ENCODE assay signal across 10 cellular contexts in the genomic region with DNA sequence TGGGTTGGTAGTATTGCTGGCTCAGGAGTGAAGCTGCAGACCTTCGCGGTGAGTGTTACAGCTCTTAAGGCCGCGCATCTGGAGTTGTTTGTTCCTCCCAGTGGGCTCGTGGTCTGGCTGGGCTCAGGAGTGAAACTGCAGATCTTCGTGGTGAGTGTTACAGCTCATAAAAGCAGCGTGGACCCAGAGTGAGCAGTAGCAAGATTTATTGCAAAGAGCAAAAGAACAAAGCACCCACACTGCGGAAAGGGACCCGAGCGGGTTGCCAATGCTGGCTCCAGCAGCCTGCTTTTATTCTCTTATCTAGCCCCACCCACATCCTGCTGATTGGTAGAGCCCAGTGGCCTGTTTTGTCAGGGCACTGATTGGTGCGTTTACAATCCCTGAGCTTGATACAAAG. TPM values are rescaled to one million over a fixed set of nuclear protein-coding genes. Genes with fewer than 3 reads are reported as not detected.
DNase-seq lines count a peak whose midpoint lies in the region; ATAC-seq and TF ChIP-seq lines count a peak whose summit lies in the region.
"Not testable (repeated sequence)": the region's sequence is repeated elsewhere in the genome, so short reads cannot be mapped to it uniquely, and the experiment has no call there.
"Had no signal": no experiment of that assay in that cellular context is flagged by ENCODE, and none has a peak within 500 bp of the region (broad histone marks: within the 10 kb centered on the region; RNA-seq: fewer than 3 reads in every experiment).

No MANE protein-coding gene starts in this region.

- not testable (repeated sequence) for H3K9me3 Mint-ChIP-seq in CD4-positive, alpha-beta memory T cell; T-helper 2 cell treated with Interferon-gamma antibody and Interleukin-4, amounts not matched to agents 5 μg/mL and 100 μg/mL, for 36 hours; activated naive CD8-positive, alpha-beta T cell (ENCODE audit: low read depth); natural killer cell

- intact Hi-C loops in CD4-positive, alpha-beta memory T cell (cut with micrococcal nuclease) = loop anchor here (2.0 kb wide), 2 partner anchors 62 to 104 kb away; a partner anchor contains a TSS
- intact Hi-C loops in natural killer cell (cut with micrococcal nuclease) = loop anchor here (2.0 kb wide), 3 partner anchors 104 to 184 kb away; a partner anchor contains a TSS

- not testable (repeated sequence) for ATAC-seq in gastroesophageal sphincter, natural killer cell

- H3K27me3 Mint-ChIP-seq in CD4-positive, alpha-beta memory T cell; T-helper 2 cell treated with Interferon-gamma antibody and Interleukin-4, amounts not matched to agents 5 μg/mL and 100 μg/mL, for 36 hours (ENCODE audit: low read depth); activated naive CD8-positive, alpha-beta T cell; natural killer cell (ENCODE audit: low read depth in 2 of 2): not testable (repeated sequence)

- TF ChIP-seq POLR2A in gastroesophageal sphincter (IDR thresholded peaks at IDR 0.05) = not testable (repeated sequence)

- peak overlapping the region; percentile 75 to 83 for H3K4me3 ChIP-seq in CD4-positive, alpha-beta memory T cell (ENCODE audit: low read length in 2 of 2)
- H3K4me3 ChIP-seq in gastroesophageal sphincter = not testable (repeated sequence)

- H3K36me3 Mint-ChIP-seq in CD4-positive, alpha-beta memory T cell = peaks cover 13 to 47% of the 10 kb centered on the region in 2 donors
- peaks cover 37% of the 10 kb centered on the region for H3K36me3 Mint-ChIP-seq in T-helper 2 cell treated with Interferon-gamma antibody and Interleukin-4, amounts not matched to agents 5 μg/mL and 100 μg/mL, for 36 hours (ENCODE audit: low read depth)
- H3K36me3 Mint-ChIP-seq in activated naive CD8-positive, alpha-beta T cell = peaks cover 23% of the 10 kb centered on the region
- not testable (repeated sequence) for H3K36me3 Mint-ChIP-seq in natural killer cell

- peak overlapping the region; percentile 80 for H3K27ac ChIP-seq in CD4-positive, alpha-beta memory T cell (ENCODE audit: low read depth, low read length)
- H3K27ac ChIP-seq in gastroesophageal sphincter = peak overlapping the region; percentile 83 to 98 (median 88)

- not testable (repeated sequence) for TF ChIP-seq EP300 in gastroesophageal sphincter (IDR thresholded peaks at IDR 0.05)

- H3K4me3 Mint-ChIP-seq in CD4-positive, alpha-beta memory T cell = peak overlapping the region; percentile 97 to 100 (median 100)
- peak overlapping the region; percentile 89 for H3K4me3 Mint-ChIP-seq in T-helper 2 cell treated with Interferon-gamma antibody and Interleukin-4, amounts not matched to agents 5 μg/mL and 100 μg/mL, for 36 hours
- peak overlapping the region; percentile 100 for H3K4me3 Mint-ChIP-seq in activated naive CD8-positive, alpha-beta T cell
- H3K4me3 Mint-ChIP-seq in natural killer cell = peak overlapping the region; percentile 100

- H3K27me3 ChIP-seq in CD4-positive, alpha-beta memory T cell (ENCODE audit: insufficient read depth, low read length); gastroesophageal sphincter: not testable (repeated sequence)

- not testable (repeated sequence) for H3K36me3 ChIP-seq in CD4-positive, alpha-beta memory T cell (ENCODE audit: insufficient read depth, low read length); gastroesophageal sphincter

- peak overlapping the region; percentile 93 to 99 (median 97) for H3K27ac Mint-ChIP-seq in CD4-positive, alpha-beta memory T cell
- peak overlapping the region; percentile 99 for H3K27ac Mint-ChIP-seq in T-helper 2 cell treated with Interferon-gamma antibody and Interleukin-4, amounts not matched to agents 5 μg/mL and 100 μg/mL, for 36 hours
- peak overlapping the region; percentile 100 for H3K27ac Mint-ChIP-seq in activated naive CD8-positive, alpha-beta T cell
- H3K27ac Mint-ChIP-seq in natural killer cell = peak overlapping the region; percentile 94 to 97

- CTCF ChIA-PET in CD4-positive, alpha-beta memory T cell (lab: Charles Lee; ENCODE audit: partially characterized antibody) = interaction anchor here (0.9 to 2.0 kb wide), 11 partner anchors 41 to 231 kb away, joined by 3 to 13 read pairs (median 4); a partner anchor contains a TSS

- H3K9me3 ChIP-seq in CD4-positive, alpha-beta memory T cell (ENCODE audit: control insufficient read depth in 1 of 2, low read length in 2 of 2); gastroesophageal sphincter: not testable (repeated sequence)

- POLR2A ChIA-PET in CD4-positive, alpha-beta memory T cell (lab: Charles Lee; ENCODE audit: partially characterized antibody) = interaction anchor here (0.7 to 3.6 kb wide), 29 partner anchors 8 to 543 kb away, joined by 3 to 42 read pairs (median 5); a partner anchor contains a TSS

- peaks cover 45% of the 10 kb centered on the region for H3K4me1 ChIP-seq in CD4-positive, alpha-beta memory T cell (ENCODE audit: insufficient read depth, low read length)
- H3K4me1 ChIP-seq in gastroesophageal sphincter = peaks cover 11 to 63% (median 13%) of the 10 kb centered on the region in 3 donors

- peaks cover 34 to 70% (median 49%) of the 10 kb centered on the region in 4 donors for H3K4me1 Mint-ChIP-seq in CD4-positive, alpha-beta memory T cell
- peaks cover 58% of the 10 kb centered on the region for H3K4me1 Mint-ChIP-seq in T-helper 2 cell treated with Interferon-gamma antibody and Interleukin-4, amounts not matched to agents 5 μg/mL and 100 μg/mL, for 36 hours (ENCODE audit: low read depth)
- peaks cover 62% of the 10 kb centered on the region for H3K4me1 Mint-ChIP-seq in activated naive CD8-positive, alpha-beta T cell (ENCODE audit: low read depth)
- peaks cover 66 to 71% of the 10 kb centered on the region in 2 donors for H3K4me1 Mint-ChIP-seq in natural killer cell

- peak; percentile 72 to 83 (median 75) for DNase-seq in CD4-positive, alpha-beta memory T cell
- peak; percentile 78 for DNase-seq in T-helper 2 cell treated with Interferon-gamma antibody and Interleukin-4, amounts not matched to agents 5 μg/mL and 100 μg/mL, for 36 hours (ENCODE audit: low spot score)
- peak; percentile 54 for DNase-seq in activated CD8-positive, alpha-beta memory T cell treated with anti-CD3 and anti-CD28 coated beads, Interleukin-2, amount 50 U/mL, for 1 hour (ENCODE audit: extremely low read depth)
- peak; percentile 56 for DNase-seq in natural killer cell
- DNase-seq in stimulated activated CD4-positive, alpha-beta T cell treated with anti-CD3 and anti-CD28 coated beads, Interleukin-2, amount 100 ng/mL, for 48 hours = peak; percentile 64 to 75
- DNase-seq in stimulated activated naive CD4-positive, alpha-beta T cell treated with Interleukin-2 at 50 U/mL for 16 hours (lab: John Stamatoyannopoulos, UW) = peak; percentile 75

- not testable (repeated sequence) for TF ChIP-seq CTCF in gastroesophageal sphincter (IDR thresholded peaks at IDR 0.05); natural killer cell (IDR thresholded peaks at IDR 0.05)

- WGBS in gastroesophageal sphincter (ENCODE audit: low coverage in 1 of 2), 2 donors = 97% methylated on average over 3 of the region's 11 CpGs; no CpG with 5 or more reads in 1 of the 2 donors

RNA-seq across cellular contexts. Expression of a gene that starts 1.3 kb away (rescaled TPM):
- total RNA-seq in CD4-positive, alpha-beta memory T cell = 100 to 1,000 TPM; 186 to 199 TPM
- polyA plus RNA-seq in CD4-positive, alpha-beta memory T cell = 100 to 1,000 TPM; 109 to 127 TPM
- total RNA-seq in gastroesophageal sphincter (100 to 1,000 TPM; 147 to 172 (median 167) TPM), natural killer cell (100 to 1,000 TPM; 117 to 153 (median 144) TPM)

RNA-seq across cellular contexts. Expression of a gene that starts 48.6 kb away (rescaled TPM):
- under 1 TPM; 0.17 TPM for total RNA-seq in CD4-positive, alpha-beta memory T cell
- not detected for polyA plus RNA-seq in CD4-positive, alpha-beta memory T cell
- total RNA-seq in gastroesophageal sphincter = not detected
- under 1 TPM in 1 of 3 donors, not detected in 2; 0.75 TPM for total RNA-seq in natural killer cell
- total RNA-seq: SJCRH30 had no signal
- polyA plus RNA-seq: heart left ventricle had no signal
